Comparison of ENCODE assay signal across 29 cellular contexts in the genomic region with DNA sequence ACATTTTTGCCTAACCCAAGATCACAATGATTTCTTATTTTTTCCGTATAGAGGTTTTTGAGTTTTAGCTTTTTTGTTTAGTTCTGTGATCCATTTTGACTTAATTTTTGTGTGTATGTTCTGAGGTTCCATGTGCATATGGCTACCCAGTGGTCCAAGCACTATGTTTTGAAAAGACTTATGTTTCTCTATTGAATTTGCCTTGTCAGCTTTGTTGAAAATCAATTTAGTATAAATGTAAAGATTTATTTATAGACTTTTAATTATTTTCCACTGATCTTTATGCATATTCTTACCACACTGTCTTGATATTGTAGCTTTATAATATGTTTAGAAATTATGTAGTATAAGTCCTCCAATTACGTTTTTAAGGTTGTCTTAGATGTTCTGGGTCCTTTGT.
"Had no signal": no experiment of that assay in that cellular context is flagged by ENCODE, and none has a peak within 500 bp of the region (broad histone marks: within the 10 kb centered on the region; RNA-seq: fewer than 3 reads in every experiment).

No MANE protein-coding gene starts in this region.

- H3K4me3 ChIP-seq: ascending aorta, cardiac muscle cell had no signal

- H3K9me3 ChIP-seq: ascending aorta had no signal

- H3K4me1 ChIP-seq: ascending aorta had no signal

- FAIRE-seq: bronchial epithelial cell, TTC549 had no signal

- H3K27ac ChIP-seq: ascending aorta, cardiac muscle cell, VCaP had no signal

- H3K27me3 ChIP-seq: ascending aorta, cardiac muscle cell had no signal

- H3K36me3 ChIP-seq: cardiac muscle cell had no signal

- DNase-seq: activated B cell treated with CpG ODN at 0.5 μM for 24 hours; activated CD4-positive, alpha-beta memory T cell treated with anti-CD3 and anti-CD28 coated beads, Interleukin-2, amount 10 ng/mL, durations not matched to agents 7 days and 5 days; activated CD4-positive, alpha-beta T cell treated with anti-CD3 and anti-CD28 coated beads for 4 hours; activated CD4-positive, alpha-beta T cell treated with anti-CD3 and anti-CD28 coated beads, Interleukin-2, amount 10 ng/mL, durations not matched to agents 7 days and 5 days; activated CD4-positive, alpha-beta T cell treated with anti-CD3 and anti-CD28 coated beads, Interleukin-2, amount 50 U/mL, for 48 hours; activated CD4-positive, CD25-positive, alpha-beta regulatory T cell treated with anti-CD3 and anti-CD28 coated beads, Interleukin-2, amount 50 U/mL, for 72 hours; activated CD8-positive, alpha-beta memory T cell treated with anti-CD3 and anti-CD28 coated beads for 24 hours; activated CD8-positive, alpha-beta memory T cell treated with anti-CD3 and anti-CD28 coated beads, Interleukin-2, amount 10 ng/mL, durations not matched to agents 7 days and 5 days; activated CD8-positive, alpha-beta memory T cell treated with anti-CD3 and anti-CD28 coated beads, Interleukin-2, amount 50 U/mL, for 48 hours; activated CD8-positive, alpha-beta T cell treated with anti-CD3 and anti-CD28 coated beads, Interleukin-2, amount 10 ng/mL, durations not matched to agents 7 days and 5 days; activated effector memory CD4-positive, alpha-beta T cell treated with Interleukin-2 at 50 U/mL for 16 hours; activated gamma-delta T cell; activated naive CD4-positive, alpha-beta T cell treated with anti-CD3 and anti-CD28 coated beads, Interleukin-2, amount 10 ng/mL, durations not matched to agents 7 days and 5 days; activated naive CD4-positive, alpha-beta T cell treated with Interleukin-2 at 50 U/mL for 16 hours; activated naive CD8-positive, alpha-beta T cell treated with anti-CD3 and anti-CD28 coated beads, Interleukin-2, amount 10 ng/mL, durations not matched to agents 7 days and 5 days; activated naive CD8-positive, alpha-beta T cell treated with anti-CD3 and anti-CD28 coated beads, Interleukin-2, amount 50 U/mL, for 24 hours; activated T-cell treated with anti-CD3 and anti-CD28 coated beads, Interleukin-2, amount 50 U/mL, for 24 hours; activated T-cell treated with anti-CD3 and anti-CD28 coated beads, Interleukin-2, amount 50 U/mL, for 48 hours; amygdala; anterior cingulate cortex; caudate nucleus; cerebellar nuclear complex; T-helper 2 cell; T-helper 9 cell had no signal

- ATAC-seq: activated CD8-positive, alpha-beta memory T cell treated with anti-CD3 and anti-CD28 coated beads, Interleukin-2, amount 10 ng/mL, durations not matched to agents 7 days and 5 days; activated CD8-positive, alpha-beta T cell treated with anti-CD3 and anti-CD28 coated beads, Interleukin-2, amount 10 ng/mL, durations not matched to agents 7 days and 5 days; activated naive CD8-positive, alpha-beta T cell treated with anti-CD3 and anti-CD28 coated beads, Interleukin-2, amount 50 U/mL, for 24 hours had no signal
